In genomic region chr1:178541829-178542553, GRCh38 we compare ENCODE assay signal across 1 cellular context.
TF ChIP-seq lines count a peak whose summit lies in the region.

No MANE protein-coding gene starts in this region.

TF ChIP-seq in HepG2, 621 proteins besides CTCF, POLR2A, EP300 and RAD21 (continued from another document and continues in another):
- TF ChIP-seq SNAPC4 (CRISPR knock-in tag; IDR thresholded peaks at IDR 0.05) = peak; percentile 84
- no peak for TF ChIP-seq PRDM15 (CRISPR knock-in tag; IDR thresholded peaks at IDR 0.05)
- TF ChIP-seq ELF1 (CRISPR knock-in tag; IDR thresholded peaks at IDR 0.05) = peak; percentile 93
- no peak; the same call in 1 of the 2 replicates for TF ChIP-seq MEF2D (CRISPR knock-in tag; IDR thresholded peaks at IDR 0.05)
- no peak for TF ChIP-seq GTF2F1 (IDR thresholded peaks at IDR 0.05; ENCODE audit: low read length)
- no peak for TF ChIP-seq GATA4 (IDR thresholded peaks at IDR 0.05; ENCODE audit: borderline replicate concordance, low read depth)
- TF ChIP-seq SPEN (CRISPR knock-in tag; IDR thresholded peaks at IDR 0.05; ENCODE audit: low read depth) = peak; percentile 41
- TF ChIP-seq PBX2 (CRISPR knock-in tag; IDR thresholded peaks at IDR 0.05) = no peak
- peak; percentile 90 for TF ChIP-seq NR2C2 (CRISPR knock-in tag; IDR thresholded peaks at IDR 0.05; ENCODE audit: borderline replicate concordance)
- TF ChIP-seq ZNF552 (CRISPR knock-in tag; IDR thresholded peaks at IDR 0.05; ENCODE audit: borderline replicate concordance) = 0 out of 2 replicates have a peak, but pooled peaks have one; percentile 14
- TF ChIP-seq ZNF83 (CRISPR knock-in tag; IDR thresholded peaks at IDR 0.05; ENCODE audit: borderline replicate concordance) = no peak
- TF ChIP-seq ZNF326 (CRISPR knock-in tag; IDR thresholded peaks at IDR 0.05; ENCODE audit: borderline replicate concordance) = no peak
- TF ChIP-seq ZNF230 (CRISPR knock-in tag; IDR thresholded peaks at IDR 0.05) = peak; percentile 52; the same call in 1 of the 2 replicates
- peak; percentile 43; the same call in 1 of the 2 replicates for TF ChIP-seq ATF2 (CRISPR knock-in tag; IDR thresholded peaks at IDR 0.05)
- no peak; the same call in 1 of the 2 replicates for TF ChIP-seq UBTF (CRISPR knock-in tag; IDR thresholded peaks at IDR 0.05)
- TF ChIP-seq ZNF569 (CRISPR knock-in tag; IDR thresholded peaks at IDR 0.05; ENCODE audit: borderline replicate concordance) = no peak
- TF ChIP-seq PRDM10 (CRISPR knock-in tag; IDR thresholded peaks at IDR 0.05; ENCODE audit: low read depth) = peak; percentile 62; the same call in 1 of the 2 replicates
- TF ChIP-seq FLYWCH1 (CRISPR knock-in tag; IDR thresholded peaks at IDR 0.05) = no peak
- TF ChIP-seq ZNF546 (CRISPR knock-in tag; conservative IDR thresholded peaks at IDR 0.05) = no peak
- TF ChIP-seq IKZF5 (CRISPR knock-in tag; IDR thresholded peaks at IDR 0.05) = 0 out of 2 replicates have a peak, but pooled peaks have one; percentile 61
- no peak for TF ChIP-seq FOXA1 (IDR thresholded peaks at IDR 0.05)
- no peak for TF ChIP-seq FOXA1 (CRISPR knock-in tag; IDR thresholded peaks at IDR 0.05)
- TF ChIP-seq MAZ (IDR thresholded peaks at IDR 0.05; ENCODE audit: borderline replicate concordance, low read depth, low read length) = peak; percentile 41; the same call in 1 of the 2 replicates
- peak; percentile 62 for TF ChIP-seq MAZ (CRISPR knock-in tag; IDR thresholded peaks at IDR 0.05; ENCODE audit: low read depth)
- TF ChIP-seq PHF21A (CRISPR knock-in tag; IDR thresholded peaks at IDR 0.05) = peak; percentile 96
- peak; percentile 73; the same call in 1 of the 2 replicates for TF ChIP-seq ELF4 (CRISPR knock-in tag; IDR thresholded peaks at IDR 0.05; ENCODE audit: borderline replicate concordance)
- no peak for TF ChIP-seq EED (CRISPR knock-in tag; IDR thresholded peaks at IDR 0.05)
- no peak for TF ChIP-seq SRSF4 (IDR thresholded peaks at IDR 0.05; ENCODE audit: low read depth, low read length, poor library complexity, severe bottlenecking)
- TF ChIP-seq ZNF264 (CRISPR knock-in tag; IDR thresholded peaks at IDR 0.05) = peak; percentile 66; the same call in 1 of the 2 replicates
- no peak; the same call in 1 of the 2 replicates for TF ChIP-seq ZNF224 (CRISPR knock-in tag; IDR thresholded peaks at IDR 0.05)
- no peak; the same call in 1 of the 2 replicates for TF ChIP-seq PLSCR1 (CRISPR knock-in tag; IDR thresholded peaks at IDR 0.05; ENCODE audit: borderline replicate concordance)
- no peak for TF ChIP-seq ZNF33B (CRISPR knock-in tag; IDR thresholded peaks at IDR 0.05)
- 0 out of 2 replicates have a peak, but pooled peaks have one; percentile 40 for TF ChIP-seq ZNF143 (CRISPR knock-in tag; IDR thresholded peaks at IDR 0.05)
- peak; percentile 56; the same call in 1 of the 2 replicates for TF ChIP-seq SALL2 (CRISPR knock-in tag; IDR thresholded peaks at IDR 0.05)
- TF ChIP-seq XRCC5 (optimal IDR thresholded peaks at IDR 0.05; ENCODE audit: low read length) = peak; percentile 64
- no peak for TF ChIP-seq ZNF597 (CRISPR knock-in tag; IDR thresholded peaks at IDR 0.05)
- no peak for TF ChIP-seq MATR3 (CRISPR knock-in tag; IDR thresholded peaks at IDR 0.05)
- no peak for TF ChIP-seq ZNF121 (CRISPR knock-in tag; IDR thresholded peaks at IDR 0.05)
- TF ChIP-seq ZFAT (CRISPR knock-in tag; conservative IDR thresholded peaks at IDR 0.05) = no peak
